Comparison of ENCODE assay signal across 1 cellular context in genomic region chr2:150916434-150916833, GRCh38.
TF ChIP-seq lines count a peak whose summit lies in the region.

No MANE protein-coding gene starts in this region.

TF ChIP-seq in IMR-90, 13 proteins besides CTCF, POLR2A, EP300 and RAD21 (continued from another document):
- no peak for TF ChIP-seq USF2 (IDR thresholded peaks at IDR 0.05; ENCODE audit: low read depth, low read length)
